19 cellular contexts compared by ENCODE assay signal in the genomic region with DNA sequence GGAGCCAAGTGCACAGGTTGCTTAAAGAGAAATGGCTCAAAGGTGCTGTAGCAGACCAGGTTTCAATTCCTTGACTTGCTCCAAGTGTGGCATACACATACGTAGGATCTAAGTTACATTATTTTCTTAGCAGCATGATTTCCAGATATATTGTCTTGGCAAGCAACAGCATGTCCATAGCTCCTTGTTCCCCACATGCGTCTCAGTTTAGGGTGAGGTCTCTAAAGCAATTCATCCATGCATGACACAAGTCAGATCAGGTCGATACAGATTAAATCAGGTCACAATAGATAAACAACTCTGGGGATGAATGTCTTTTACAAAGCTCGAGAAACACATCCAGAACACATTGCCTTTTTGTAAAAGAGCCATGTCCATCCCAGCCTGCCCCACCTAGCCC.
"Had no signal": no experiment of that assay in that cellular context is flagged by ENCODE, and none has a peak within 500 bp of the region (broad histone marks: within the 10 kb centered on the region; RNA-seq: fewer than 3 reads in every experiment).

No MANE protein-coding gene starts in this region.

- H3K27ac ChIP-seq: left lung, neutrophil, skin epidermis, thoracic aorta, uterus had no signal

- H3K36me3 ChIP-seq: left lung, neutrophil, thoracic aorta, uterus had no signal

- DNase-seq: activated CD4-positive, alpha-beta T cell treated with anti-CD3 and anti-CD28 coated beads, Interleukin-2, amount 10 ng/mL, durations not matched to agents 24 days and 14 days; activated CD4-positive, CD25-positive, alpha-beta regulatory T cell treated with anti-CD3 and anti-CD28 coated beads, Interleukin-2, amount 50 U/mL, for 72 hours; activated CD8-positive, alpha-beta memory T cell treated with anti-CD3 and anti-CD28 coated beads, Interleukin-2, amount 50 U/mL, for 4 hours; activated effector memory CD4-positive, alpha-beta T cell treated with anti-CD3 and anti-CD28 coated beads, Interleukin-2, amount 50 U/mL, for 16 hours; activated naive CD8-positive, alpha-beta T cell treated with anti-CD3 and anti-CD28 coated beads, Interleukin-2, amount 10 ng/mL, durations not matched to agents 7 days and 5 days; activated T-cell treated with anti-CD3 and anti-CD28 coated beads, Interleukin-2, amount 50 U/mL, for 1 hour; central memory CD4-positive, alpha-beta T cell; left lung; retina; stimulated activated CD4-positive, alpha-beta T cell treated with anti-CD3 and anti-CD28 coated beads, Interleukin-12 subunit alpha, Interleukin-12 subunit beta, amount 100 ng/mL, for 4 hours; stimulated activated CD4-positive, alpha-beta T cell treated with anti-CD3 and anti-CD28 coated beads, Interleukin-4, amount 100 ng/mL, for 24 hours; T-helper 17 cell; T1000; uterus had no signal

- H3K9me3 ChIP-seq: left lung, mucosa of descending colon, neutrophil, thoracic aorta, uterus had no signal

- H3K4me1 ChIP-seq: left lung, uterus had no signal

- H3K27me3 ChIP-seq: left lung, neutrophil, uterus had no signal

- H3K4me3 ChIP-seq: left lung, lung, mucosa of descending colon, skin epidermis, thoracic aorta, uterus had no signal
